34 cellular contexts compared by ENCODE assay signal in the genomic region with DNA sequence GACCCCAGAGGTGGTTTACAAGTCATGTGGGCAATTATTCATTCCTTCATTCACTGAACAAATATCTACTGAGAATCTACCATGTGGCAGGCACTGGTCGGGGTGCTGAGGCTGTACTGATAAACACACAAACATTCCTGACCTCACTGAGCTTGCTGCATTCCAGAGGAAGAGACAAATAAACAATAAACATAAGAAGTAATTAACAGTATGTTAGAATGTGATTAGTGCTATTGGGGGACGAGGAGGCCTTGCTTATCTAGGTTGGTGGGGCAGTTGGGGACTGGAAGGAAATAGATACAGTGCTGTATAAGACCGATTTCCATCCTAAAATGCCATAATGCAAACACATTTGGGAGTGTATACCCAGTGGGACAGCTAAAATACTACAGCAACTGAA. TPM values are rescaled to one million over a fixed set of nuclear protein-coding genes. Genes with fewer than 3 reads are reported as not detected.
"Had no signal": no experiment of that assay in that cellular context is flagged by ENCODE, and none has a peak within 500 bp of the region (broad histone marks: within the 10 kb centered on the region; RNA-seq: fewer than 3 reads in every experiment).

No MANE protein-coding gene starts in this region.

- H3K27me3 Mint-ChIP-seq: activated CD4-positive, alpha-beta memory T cell treated with anti-CD3 and anti-CD28 coated beads for 36 hours; activated CD4-positive, alpha-beta T cell treated with anti-CD3 and anti-CD28 coated beads, Interleukin-2, amount 10 ng/mL, durations not matched to agents 24 days and 14 days; activated naive CD4-positive, alpha-beta T cell treated with anti-CD3 and anti-CD28 coated beads, Interleukin-2, amount 10 ng/mL, durations not matched to agents 7 days and 5 days; activated naive CD8-positive, alpha-beta T cell treated with anti-CD3 and anti-CD28 coated beads, Interleukin-2, amount 10 ng/mL, durations not matched to agents 7 days and 5 days; effector memory CD8-positive, alpha-beta T cell; stimulated activated memory B cell treated with anti-CD40 and anti-IgM and Interleukin-4, amounts not matched to agents 10 μg/mL and 1 μg/mL and 100 μg/mL, for 72 hours; type B pancreatic cell had no signal

- ATAC-seq: effector memory CD8-positive, alpha-beta T cell; gastroesophageal sphincter; natural killer cell; psoas muscle had no signal

- H3K27me3 ChIP-seq: ascending aorta, brain microvascular endothelial cell, gastroesophageal sphincter, neural progenitor cell, sigmoid colon, testis, uterus had no signal

- H3K4me3 Mint-ChIP-seq: activated CD4-positive, alpha-beta memory T cell treated with anti-CD3 and anti-CD28 coated beads for 36 hours; activated CD4-positive, alpha-beta T cell treated with anti-CD3 and anti-CD28 coated beads, Interleukin-2, amount 10 ng/mL, durations not matched to agents 24 days and 14 days; activated naive CD4-positive, alpha-beta T cell treated with anti-CD3 and anti-CD28 coated beads, Interleukin-2, amount 10 ng/mL, durations not matched to agents 7 days and 5 days; activated naive CD8-positive, alpha-beta T cell treated with anti-CD3 and anti-CD28 coated beads, Interleukin-2, amount 10 ng/mL, durations not matched to agents 7 days and 5 days; activated T-helper 1 cell treated with anti-CD3 and anti-CD28 coated beads, Interleukin-12 subunit alpha, Interleukin-12 subunit beta, Interleukin-2, Interleukin-4 antibody, amounts not matched to agents 30 ng/mL and 10 ng/mL and 1 ng/mL, durations not matched to agents 14 hours and 24 hours and 36 hours; effector memory CD8-positive, alpha-beta T cell; immature natural killer cell; natural killer cell; neural progenitor cell; stimulated activated memory B cell treated with anti-CD40 and anti-IgM and Interleukin-4, amounts not matched to agents 10 μg/mL and 1 μg/mL and 100 μg/mL, for 72 hours; T-helper 2 cell treated with Interferon-gamma antibody and Interleukin-4, amounts not matched to agents 5 μg/mL and 100 μg/mL, for 36 hours; type B pancreatic cell had no signal

- H3K36me3 ChIP-seq: brain microvascular endothelial cell, neural progenitor cell, uterus had no signal

- H3K4me1 Mint-ChIP-seq: activated CD4-positive, alpha-beta T cell treated with anti-CD3 and anti-CD28 coated beads, Interleukin-2, amount 10 ng/mL, durations not matched to agents 24 days and 14 days; activated naive CD4-positive, alpha-beta T cell treated with anti-CD3 and anti-CD28 coated beads, Interleukin-2, amount 10 ng/mL, durations not matched to agents 7 days and 5 days; activated naive CD8-positive, alpha-beta T cell treated with anti-CD3 and anti-CD28 coated beads, Interleukin-2, amount 10 ng/mL, durations not matched to agents 7 days and 5 days; neural progenitor cell had no signal

- H3K27ac Mint-ChIP-seq: activated CD4-positive, alpha-beta memory T cell treated with anti-CD3 and anti-CD28 coated beads for 36 hours; activated CD4-positive, alpha-beta T cell treated with anti-CD3 and anti-CD28 coated beads, Interleukin-2, amount 10 ng/mL, durations not matched to agents 24 days and 14 days; activated naive CD4-positive, alpha-beta T cell treated with anti-CD3 and anti-CD28 coated beads, Interleukin-2, amount 10 ng/mL, durations not matched to agents 7 days and 5 days; activated naive CD8-positive, alpha-beta T cell treated with anti-CD3 and anti-CD28 coated beads, Interleukin-2, amount 10 ng/mL, durations not matched to agents 7 days and 5 days; activated T-helper 1 cell treated with anti-CD3 and anti-CD28 coated beads, Interleukin-12 subunit alpha, Interleukin-12 subunit beta, Interleukin-2, Interleukin-4 antibody, amounts not matched to agents 30 ng/mL and 10 ng/mL and 1 ng/mL, durations not matched to agents 14 hours and 24 hours and 36 hours; effector memory CD8-positive, alpha-beta T cell; natural killer cell; neural progenitor cell; stimulated activated memory B cell treated with anti-CD40 and anti-IgM and Interleukin-4, amounts not matched to agents 10 μg/mL and 1 μg/mL and 100 μg/mL, for 72 hours; T-helper 2 cell treated with Interferon-gamma antibody and Interleukin-4, amounts not matched to agents 5 μg/mL and 100 μg/mL, for 36 hours; type B pancreatic cell had no signal

- DNase-seq: activated CD4-positive, alpha-beta memory T cell treated with anti-CD3 and anti-CD28 coated beads for 36 hours; activated CD4-positive, alpha-beta T cell treated with anti-CD3 and anti-CD28 coated beads, Interleukin-2, amount 10 ng/mL, durations not matched to agents 24 days and 14 days; activated CD4-positive, CD25-positive, alpha-beta regulatory T cell treated with anti-CD3 and anti-CD28 coated beads, Interleukin-2, amount 50 U/mL, for 72 hours; activated CD8-positive, alpha-beta memory T cell treated with anti-CD3 and anti-CD28 coated beads, Interleukin-2, amount 50 U/mL, for 4 hours; activated gamma-delta T cell; activated naive CD4-positive, alpha-beta T cell treated with anti-CD3 and anti-CD28 coated beads, Interleukin-2, amount 10 ng/mL, durations not matched to agents 7 days and 5 days; activated naive CD8-positive, alpha-beta T cell treated with anti-CD3 and anti-CD28 coated beads, Interleukin-2, amount 10 ng/mL, durations not matched to agents 7 days and 5 days; activated T-cell treated with anti-CD3 and anti-CD28 coated beads, Interleukin-2, amount 50 U/mL, for 1 hour; brain microvascular endothelial cell; cortex of kidney; effector memory CD8-positive, alpha-beta T cell; hypothalamus; immature natural killer cell; kidney; natural killer cell; occipital lobe; psoas muscle; sigmoid colon; small intestine; stimulated activated CD4-positive, alpha-beta T cell treated with anti-CD3 and anti-CD28 coated beads, Interleukin-4, amount 100 ng/mL, for 4 hours; stimulated activated CD8-positive, alpha-beta memory T cell treated with anti-CD3 and anti-CD28 coated beads, Interleukin-4, amount 100 ng/mL, for 48 hours; testis; uterus had no signal

- H3K4me1 ChIP-seq: ascending aorta, gastroesophageal sphincter, neural progenitor cell, parathyroid adenoma, psoas muscle, sigmoid colon, testis, uterus had no signal

- H3K9me3 ChIP-seq: ascending aorta, gastroesophageal sphincter, psoas muscle, sigmoid colon, testis, uterus had no signal

- H3K36me3 Mint-ChIP-seq: activated naive CD8-positive, alpha-beta T cell treated with anti-CD3 and anti-CD28 coated beads, Interleukin-2, amount 10 ng/mL, durations not matched to agents 7 days and 5 days; natural killer cell had no signal

- H3K9me3 Mint-ChIP-seq: activated CD4-positive, alpha-beta memory T cell treated with anti-CD3 and anti-CD28 coated beads for 36 hours; activated CD4-positive, alpha-beta T cell treated with anti-CD3 and anti-CD28 coated beads, Interleukin-2, amount 10 ng/mL, durations not matched to agents 24 days and 14 days; activated naive CD4-positive, alpha-beta T cell treated with anti-CD3 and anti-CD28 coated beads, Interleukin-2, amount 10 ng/mL, durations not matched to agents 7 days and 5 days; activated naive CD8-positive, alpha-beta T cell treated with anti-CD3 and anti-CD28 coated beads, Interleukin-2, amount 10 ng/mL, durations not matched to agents 7 days and 5 days; activated T-helper 1 cell treated with anti-CD3 and anti-CD28 coated beads, Interleukin-12 subunit alpha, Interleukin-12 subunit beta, Interleukin-2, Interleukin-4 antibody, amounts not matched to agents 30 ng/mL and 10 ng/mL and 1 ng/mL, durations not matched to agents 14 hours and 24 hours and 36 hours; effector memory CD8-positive, alpha-beta T cell; natural killer cell; neural progenitor cell; stimulated activated memory B cell treated with anti-CD40 and anti-IgM and Interleukin-4, amounts not matched to agents 10 μg/mL and 1 μg/mL and 100 μg/mL, for 72 hours; T-helper 2 cell treated with Interferon-gamma antibody and Interleukin-4, amounts not matched to agents 5 μg/mL and 100 μg/mL, for 36 hours; type B pancreatic cell had no signal

- H3K27ac ChIP-seq: ascending aorta, brain microvascular endothelial cell, gastroesophageal sphincter, neural progenitor cell, parathyroid adenoma, psoas muscle, sigmoid colon, testis, uterus had no signal

- H3K4me3 ChIP-seq: ascending aorta, gastroesophageal sphincter, neural progenitor cell, psoas muscle, sigmoid colon, testis, uterus had no signal

RNA-seq across cellular contexts. Expression of gene MAK, which starts 44.1 kb away (rescaled TPM):
- total RNA-seq: activated naive CD8-positive, alpha-beta T cell treated with anti-CD3 and anti-CD28 coated beads, Interleukin-2, amount 10 ng/mL, durations not matched to agents 7 days and 5 days; ascending aorta; fibroblast of lung; fibroblast of villous mesenchyme; lower leg skin had no signal
